8 cellular contexts compared by ENCODE assay signal in genomic region chr9:38619556-38620447, GRCh38. TPM values are rescaled to one million over a fixed set of nuclear protein-coding genes. Genes with fewer than 3 reads are reported as not detected.
DNase-seq lines count a peak whose midpoint lies in the region; ATAC-seq and TF ChIP-seq lines count a peak whose summit lies in the region.

No MANE protein-coding gene starts in this region.

- H3K27ac Mint-ChIP-seq in progenitor cell of endocrine pancreas: peak overlapping the region; percentile 80

- H3K4me3 ChIP-seq in AG09309 (ENCODE audit: control insufficient read depth, low read depth, low read length) (peak overlapping the region; percentile 25), heart left ventricle (peak overlapping the region; percentile 12 to 66 (median 49))

- 1 to 4% (median 2%) methylated on average over 37 to 58 of the region's 58 CpGs for WGBS in heart left ventricle, 4 donors

- H3K4me1 ChIP-seq in heart left ventricle: peaks cover 0 to 31% (median 10%) of the 10 kb centered on the region in 12 donors

- ATAC-seq in heart left ventricle: peak in 3 of 4 donors; percentile 23 to 34 (median 34)

- DNase-seq in AG09309 (ENCODE audit: low read depth) (no peak), NCI-H1092 treated with DMSO at 0.1 percent for 48 hours (lab: John Stamatoyannopoulos, UW) (peak; percentile 72), heart left ventricle (peak in 3 of 5 donors; percentile 28 to 48 (median 31)), progenitor cell of endocrine pancreas (ENCODE audit: low spot score, unreplicated experiment) (no peak), Kasumi-1 (lab: John Stamatoyannopoulos, UW) (no peak), T1000 (lab: John Stamatoyannopoulos, UW) (no peak), SHP77 treated with DMSO at 0.1 percent for 48 hours (lab: John Stamatoyannopoulos, UW) (no peak)
- DNase-seq in activated T-cell treated with anti-CD3 and anti-CD28 coated beads, Interleukin-2, amount 50 U/mL, for 48 hours: peak; percentile 42 to 54

- peaks cover 8% of the 10 kb centered on the region for H3K9me3 Mint-ChIP-seq in progenitor cell of endocrine pancreas (ENCODE audit: low read depth)

- TF ChIP-seq CTCF in AG09309 (IDR thresholded peaks at IDR 0.05; ENCODE audit: control insufficient read depth, insufficient read depth, low read depth, low read length, missing control alignments) (no peak), heart left ventricle (IDR thresholded peaks at IDR 0.05) (no peak), progenitor cell of endocrine pancreas (IDR thresholded peaks at IDR 0.05; ENCODE audit: unreplicated experiment) (no peak)

- no peaks in the 10 kb centered on the region for H3K36me3 ChIP-seq in heart left ventricle

- H3K27me3 Mint-ChIP-seq in progenitor cell of endocrine pancreas: peaks cover 46% of the 10 kb centered on the region

- H3K27ac ChIP-seq in heart left ventricle: peak overlapping the region in 3 of 12 donors; percentile 2 to 68 (median 52)

- peaks cover 8 to 83% (median 41%) of the 10 kb centered on the region in 9 donors for H3K27me3 ChIP-seq in heart left ventricle

- H3K9me3 ChIP-seq in heart left ventricle: peaks cover 0 to 15% (median 4%) of the 10 kb centered on the region in 12 donors

- peaks cover 5% of the 10 kb centered on the region for H3K4me1 Mint-ChIP-seq in progenitor cell of endocrine pancreas (ENCODE audit: low read depth)

- TF ChIP-seq POLR2A in heart left ventricle (IDR thresholded peaks at IDR 0.05): no peak

- H3K36me3 Mint-ChIP-seq in progenitor cell of endocrine pancreas (ENCODE audit: insufficient read depth): peaks cover 6% of the 10 kb centered on the region

- H3K4me3 Mint-ChIP-seq in progenitor cell of endocrine pancreas (ENCODE audit: low read depth): peak overlapping the region; percentile 87

- intact Hi-C loops in heart left ventricle (cut with DNase I): loop anchor here in 3 of 10 donors (10.0 kb wide), 3 partner anchors 45 to 65 kb away; no protein-coding TSS in a partner anchor

RNA-seq across cellular contexts. Expression of gene ANKRD18A, which starts 0.6 kb away (rescaled TPM):
- 1 to 10 TPM in 6 of 9 donors, under 1 TPM in 3; 0.20 to 6.8 (median 3.1) TPM for total RNA-seq in heart left ventricle
- polyA plus RNA-seq in heart left ventricle: 1 to 10 TPM; 1.3 to 2.2 TPM
- 2.2 and 3.6 TPM in 2 replicates for total RNA-seq in progenitor cell of endocrine pancreas

Comparison
In these comparisons a context has a peak if more than half of its experiments do, and no peak if none do; other contexts are left out.
1. DNase-seq: peak in NCI-H1092 treated with DMSO at 0.1 percent for 48 hours (single experiment), activated T-cell treated with anti-CD3 and anti-CD28 coated beads, Interleukin-2, amount 50 U/mL, for 48 hours (2 of 2) and heart left ventricle (3 of 5); none in AG09309 (single experiment), progenitor cell of endocrine pancreas (single experiment), Kasumi-1 (0 of 2), T1000 (single experiment) and SHP77 treated with DMSO at 0.1 percent for 48 hours (single experiment).